ENCODE assay signal across 12 cellular contexts in genomic region chr17:80718428-80718827, GRCh38.
DNase-seq lines count a peak whose midpoint lies in the region; ATAC-seq, FAIRE-seq and TF ChIP-seq lines count a peak whose summit lies in the region.
"Had no signal": no experiment of that assay in that cellular context is flagged by ENCODE, and none has a peak within 500 bp of the region (broad histone marks: within the 10 kb centered on the region; RNA-seq: fewer than 3 reads in every experiment).

No MANE protein-coding gene starts in this region.

- H3K36me3 ChIP-seq in CD4-positive, CD25-positive, alpha-beta regulatory T cell (ENCODE audit: control insufficient read depth, insufficient read depth, low read length) = no peaks in the 10 kb centered on the region
- H3K36me3 ChIP-seq in mesodermal cell (ENCODE audit: control insufficient read depth, insufficient read depth, low read length) = no peaks in the 10 kb centered on the region
- H3K36me3 ChIP-seq in kidney (ENCODE audit: control insufficient read depth in 1 of 2, insufficient read depth in 2 of 2, low read length in 2 of 2) = no peaks in the 10 kb centered on the region

- H3K27ac Mint-ChIP-seq in CD4-positive, CD25-positive, alpha-beta regulatory T cell = peak overlapping the region; percentile 2 to 80 (median 3)
- peak overlapping the region; percentile 59 for H3K27ac Mint-ChIP-seq in activated T-helper 17 cell treated with anti-CD3 and anti-CD28 coated beads, Interleukin-2, amount 50 U/mL, for 72 hours

- no peaks in the 10 kb centered on the region for H3K4me1 ChIP-seq in CD4-positive, CD25-positive, alpha-beta regulatory T cell (ENCODE audit: control insufficient read depth, insufficient read depth, low read length, poor library complexity, severe bottlenecking)
- peaks cover 20% of the 10 kb centered on the region for H3K4me1 ChIP-seq in mesodermal cell (ENCODE audit: control insufficient read depth, insufficient read depth, low read length, poor library complexity, severe bottlenecking)
- peaks cover 0 to 12% of the 10 kb centered on the region in 2 donors for H3K4me1 ChIP-seq in kidney (ENCODE audit: control insufficient read depth in 1 of 2, insufficient read depth in 1 of 2, low read depth in 1 of 2, low read length in 2 of 2)

- DNase-seq in CD4-positive, CD25-positive, alpha-beta regulatory T cell = no peak
- DNase-seq in COLO829 (ENCODE audit: low spot score) = peak; percentile 76
- DNase-seq in kidney = no peak
- DNase-seq in NCI-H128 (lab: John Stamatoyannopoulos, UW; ENCODE audit: unreplicated experiment) = no peak
- no peak for DNase-seq in LoVo (ENCODE audit: low spot score)
- no peak for DNase-seq in occipital lobe (lab: John Stamatoyannopoulos, UW)
- DNase-seq: cerebellar nuclear complex; NCI-H446 treated with DMSO at 0.1 percent for 48 hours; stimulated activated CD4-positive, alpha-beta T cell treated with anti-CD3 and anti-CD28 coated beads, Interleukin-12 subunit alpha, Interleukin-12 subunit beta, amount 100 ng/mL, for 4 hours had no signal

- no peaks in the 10 kb centered on the region for H3K9me3 ChIP-seq in CD4-positive, CD25-positive, alpha-beta regulatory T cell (ENCODE audit: control insufficient read depth in 2 of 2, low read length in 2 of 2)
- H3K9me3 ChIP-seq in mesodermal cell (ENCODE audit: control insufficient read depth, low read length) = no peaks in the 10 kb centered on the region
- H3K9me3 ChIP-seq in kidney (ENCODE audit: control insufficient read depth in 1 of 2, low read length in 2 of 2) = no peaks in the 10 kb centered on the region

- peaks cover 0 to 1% (median 0%) of the 10 kb centered on the region in 7 donors for H3K9me3 Mint-ChIP-seq in CD4-positive, CD25-positive, alpha-beta regulatory T cell
- H3K9me3 Mint-ChIP-seq in activated T-helper 17 cell treated with anti-CD3 and anti-CD28 coated beads, Interleukin-2, amount 50 U/mL, for 72 hours = no peaks in the 10 kb centered on the region

- ATAC-seq in CD4-positive, CD25-positive, alpha-beta regulatory T cell (ENCODE audit: low read depth in 2 of 2) = no peak
- no peak for ATAC-seq in activated T-helper 17 cell treated with anti-CD3 and anti-CD28 coated beads, Interleukin-2, amount 50 U/mL, for 72 hours (replicated peaks)
- ATAC-seq: HCT116 had no signal

- 90 to 93% methylated on average over 3 to 4 of the region's 4 CpGs for WGBS in mesodermal cell (ENCODE audit: insufficient coverage in 2 of 2), 2 experiments

- no peak overlapping the region for H3K27ac ChIP-seq in CD4-positive, CD25-positive, alpha-beta regulatory T cell (ENCODE audit: insufficient read depth, low read length, poor library complexity, severe bottlenecking)
- peak overlapping the region; percentile 39 for H3K27ac ChIP-seq in mesodermal cell (ENCODE audit: low read depth, low read length, severe bottlenecking)
- H3K27ac ChIP-seq in kidney (ENCODE audit: low read depth in 2 of 2, low read length in 2 of 2) = no peak overlapping the region

- H3K9ac ChIP-seq in kidney (ENCODE audit: low read length in 2 of 2) = no peak overlapping the region

- intact Hi-C loops in kidney (cut with DNase I) = no loop called here

- no peaks in the 10 kb centered on the region for H3K27me3 Mint-ChIP-seq in CD4-positive, CD25-positive, alpha-beta regulatory T cell
- H3K27me3 Mint-ChIP-seq in activated T-helper 17 cell treated with anti-CD3 and anti-CD28 coated beads, Interleukin-2, amount 50 U/mL, for 72 hours = no peaks in the 10 kb centered on the region

- FAIRE-seq in kidney (lab: Jason Lieb, UNC) = no peak

- peaks cover 10% of the 10 kb centered on the region for H3K36me3 Mint-ChIP-seq in CD4-positive, CD25-positive, alpha-beta regulatory T cell
- no peaks in the 10 kb centered on the region for H3K36me3 Mint-ChIP-seq in activated T-helper 17 cell treated with anti-CD3 and anti-CD28 coated beads, Interleukin-2, amount 50 U/mL, for 72 hours (ENCODE audit: low read depth)

- no peak for TF ChIP-seq CTCF in kidney (IDR thresholded peaks at IDR 0.05; ENCODE audit: borderline replicate concordance, extremely low read depth, insufficient read depth)

- no peak overlapping the region for H3K4me3 Mint-ChIP-seq in CD4-positive, CD25-positive, alpha-beta regulatory T cell
- H3K4me3 Mint-ChIP-seq in activated T-helper 17 cell treated with anti-CD3 and anti-CD28 coated beads, Interleukin-2, amount 50 U/mL, for 72 hours = peak overlapping the region; percentile 27

- H3K4me3 ChIP-seq in CD4-positive, CD25-positive, alpha-beta regulatory T cell (ENCODE audit: low read depth, low read length) = no peak overlapping the region
- H3K4me3 ChIP-seq in mesodermal cell (ENCODE audit: extremely low read depth, insufficient read depth, low read length, poor library complexity, severe bottlenecking) = no peak overlapping the region
- H3K4me3 ChIP-seq in kidney (ENCODE audit: low read length in 2 of 2) = no peak overlapping the region

- H3K4me1 Mint-ChIP-seq in CD4-positive, CD25-positive, alpha-beta regulatory T cell = peaks cover 6 to 50% (median 21%) of the 10 kb centered on the region in 4 donors
- H3K4me1 Mint-ChIP-seq in activated T-helper 17 cell treated with anti-CD3 and anti-CD28 coated beads, Interleukin-2, amount 50 U/mL, for 72 hours = peaks cover 25% of the 10 kb centered on the region

- no peaks in the 10 kb centered on the region for H3K27me3 ChIP-seq in CD4-positive, CD25-positive, alpha-beta regulatory T cell (ENCODE audit: control insufficient read depth, insufficient read depth, low read length)
